2 cellular contexts compared by ENCODE assay signal in the genomic region with DNA sequence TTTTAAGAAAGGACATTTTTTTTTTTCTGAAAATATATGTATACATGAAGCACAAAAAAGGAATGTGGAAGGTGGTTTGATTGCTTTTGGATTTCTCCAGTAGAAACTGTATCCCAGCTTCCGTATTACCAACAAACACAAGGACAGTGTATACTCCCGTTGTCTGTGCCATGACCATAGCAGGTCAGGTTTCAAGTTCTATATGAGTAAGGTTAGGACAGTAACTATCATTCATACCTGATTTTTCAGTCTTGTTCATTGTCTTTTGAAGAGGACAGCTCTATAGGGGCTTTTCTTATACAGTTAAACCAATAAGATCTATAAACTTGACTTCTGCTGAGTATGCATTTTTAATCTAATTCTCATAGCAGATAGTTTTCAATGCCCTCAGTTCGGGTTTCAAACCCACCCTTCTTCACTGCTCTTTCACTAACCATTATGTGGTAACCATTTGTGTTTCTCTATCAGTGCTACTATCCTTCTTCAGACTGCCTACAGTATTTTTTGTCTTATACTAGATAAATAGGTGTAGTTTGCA.
TF ChIP-seq lines count a peak whose summit lies in the region.

No MANE protein-coding gene starts in this region.

TF ChIP-seq in A549, 52 proteins besides CTCF, POLR2A, EP300 and RAD21:
- no peak for TF ChIP-seq FOSB (CRISPR knock-in tag; IDR thresholded peaks at IDR 0.05)
- TF ChIP-seq MAFK (IDR thresholded peaks at IDR 0.05; ENCODE audit: partially characterized antibody): peak; percentile 96
TF ChIP-seq in A549: peak in this region for 1.

TF ChIP-seq in K562, 482 proteins besides CTCF, POLR2A, EP300 and RAD21:
- TF ChIP-seq XRCC4 (IDR thresholded peaks at IDR 0.05; ENCODE audit: extremely low read depth, insufficient read depth, insufficient read length) (no peak), MAFG (tag; conservative IDR thresholded peaks at IDR 0.05) (peak; percentile 84), SMARCE1 (IDR thresholded peaks at IDR 0.05) (no peak), ZNF175 (CRISPR knock-in tag; IDR thresholded peaks at IDR 0.05; ENCODE audit: low read depth) (no peak), PHB2 (IDR thresholded peaks at IDR 0.05; ENCODE audit: low read depth) (no peak), CBX3 (IDR thresholded peaks at IDR 0.05; ENCODE audit: borderline replicate concordance in 1 of 2, low read length in 2 of 2) (no peak), MAFK (IDR thresholded peaks at IDR 0.05; ENCODE audit: low read length) (peak; percentile 93), PYGO2 (tag; IDR thresholded peaks at IDR 0.05) (no peak), SNRNP70 (optimal IDR thresholded peaks at IDR 0.05; ENCODE audit: low read depth, low read length) (no peak), TEAD4 (IDR thresholded peaks at IDR 0.05; ENCODE audit: low read length) (no peak), TEAD4 (CRISPR knock-in tag; IDR thresholded peaks at IDR 0.05; ENCODE audit: borderline replicate concordance) (no peak), U2AF1 (optimal IDR thresholded peaks at IDR 0.05; ENCODE audit: low read depth, low read length) (no peak), TRIM28 (IDR thresholded peaks at IDR 0.05) (no peak), NUFIP1 (IDR thresholded peaks at IDR 0.05; ENCODE audit: partially characterized antibody) (no peak), ZNF764 (CRISPR knock-in tag; IDR thresholded peaks at IDR 0.05; ENCODE audit: low read depth) (no peak), MEF2D (tag; conservative IDR thresholded peaks at IDR 0.05; ENCODE audit: low read depth) (no peak), PCBP2 (IDR thresholded peaks at IDR 0.05; ENCODE audit: low read depth, low read length, poor library complexity, severe bottlenecking) (no peak), SMARCB1 (IDR thresholded peaks at IDR 0.05; ENCODE audit: insufficient read length, low read depth) (no peak), MAFF (IDR thresholded peaks at IDR 0.05; ENCODE audit: low read length) (peak; percentile 91), HDGF (IDR thresholded peaks at IDR 0.05) (no peak), CHD1 (IDR thresholded peaks at IDR 0.05; ENCODE audit: low read length) (no peak), KLF1 (tag; IDR thresholded peaks at IDR 0.05) (no peak), C11orf30 (IDR thresholded peaks at IDR 0.05; ENCODE audit: low read depth) (peak; percentile 86), POU5F1 (IDR thresholded peaks at IDR 0.05; ENCODE audit: borderline replicate concordance, low read depth, low read length, partially characterized antibody) (no peak), ZNF76 (CRISPR knock-in tag; IDR thresholded peaks at IDR 0.05; ENCODE audit: borderline replicate concordance) (no peak), ZNF316 (IDR thresholded peaks at IDR 0.05) (peak; percentile 94), POLR2G (IDR thresholded peaks at IDR 0.05; ENCODE audit: low read depth, low read length) (no peak), BRD9 (IDR thresholded peaks at IDR 0.05; ENCODE audit: low read depth, partially characterized antibody) (no peak)
- TF ChIP-seq, protein P1, sequence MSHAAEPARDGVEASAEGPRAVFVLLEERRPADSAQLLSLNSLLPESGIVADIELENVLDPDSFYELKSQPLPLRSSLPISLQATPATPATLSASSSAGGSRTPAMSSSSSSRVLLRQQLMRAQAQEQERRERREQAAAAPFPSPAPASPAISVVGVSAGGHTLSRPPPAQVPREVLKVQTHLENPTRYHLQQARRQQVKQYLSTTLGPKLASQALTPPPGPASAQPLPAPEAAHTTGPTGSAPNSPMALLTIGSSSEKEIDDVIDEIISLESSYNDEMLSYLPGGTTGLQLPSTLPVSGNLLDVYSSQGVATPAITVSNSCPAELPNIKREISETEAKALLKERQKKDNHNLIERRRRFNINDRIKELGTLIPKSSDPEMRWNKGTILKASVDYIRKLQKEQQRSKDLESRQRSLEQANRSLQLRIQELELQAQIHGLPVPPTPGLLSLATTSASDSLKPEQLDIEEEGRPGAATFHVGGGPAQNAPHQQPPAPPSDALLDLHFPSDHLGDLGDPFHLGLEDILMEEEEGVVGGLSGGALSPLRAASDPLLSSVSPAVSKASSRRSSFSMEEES (CRISPR knock-in tag; IDR thresholded peaks at IDR 0.05): no peak
- TF ChIP-seq, protein P2, sequence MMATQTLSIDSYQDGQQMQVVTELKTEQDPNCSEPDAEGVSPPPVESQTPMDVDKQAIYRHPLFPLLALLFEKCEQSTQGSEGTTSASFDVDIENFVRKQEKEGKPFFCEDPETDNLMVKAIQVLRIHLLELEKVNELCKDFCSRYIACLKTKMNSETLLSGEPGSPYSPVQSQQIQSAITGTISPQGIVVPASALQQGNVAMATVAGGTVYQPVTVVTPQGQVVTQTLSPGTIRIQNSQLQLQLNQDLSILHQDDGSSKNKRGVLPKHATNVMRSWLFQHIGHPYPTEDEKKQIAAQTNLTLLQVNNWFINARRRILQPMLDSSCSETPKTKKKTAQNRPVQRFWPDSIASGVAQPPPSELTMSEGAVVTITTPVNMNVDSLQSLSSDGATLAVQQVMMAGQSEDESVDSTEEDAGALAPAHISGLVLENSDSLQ (IDR thresholded peaks at IDR 0.05): no peak
- TF ChIP-seq, protein P3, sequence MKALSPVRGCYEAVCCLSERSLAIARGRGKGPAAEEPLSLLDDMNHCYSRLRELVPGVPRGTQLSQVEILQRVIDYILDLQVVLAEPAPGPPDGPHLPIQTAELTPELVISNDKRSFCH (CRISPR knock-in tag; IDR thresholded peaks at IDR 0.05): no peak
- TF ChIP-seq, protein P3 (tag; IDR thresholded peaks at IDR 0.05): no peak
- TF ChIP-seq, protein P4, sequence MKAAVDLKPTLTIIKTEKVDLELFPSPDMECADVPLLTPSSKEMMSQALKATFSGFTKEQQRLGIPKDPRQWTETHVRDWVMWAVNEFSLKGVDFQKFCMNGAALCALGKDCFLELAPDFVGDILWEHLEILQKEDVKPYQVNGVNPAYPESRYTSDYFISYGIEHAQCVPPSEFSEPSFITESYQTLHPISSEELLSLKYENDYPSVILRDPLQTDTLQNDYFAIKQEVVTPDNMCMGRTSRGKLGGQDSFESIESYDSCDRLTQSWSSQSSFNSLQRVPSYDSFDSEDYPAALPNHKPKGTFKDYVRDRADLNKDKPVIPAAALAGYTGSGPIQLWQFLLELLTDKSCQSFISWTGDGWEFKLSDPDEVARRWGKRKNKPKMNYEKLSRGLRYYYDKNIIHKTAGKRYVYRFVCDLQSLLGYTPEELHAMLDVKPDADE (conservative IDR thresholded peaks at IDR 0.05; ENCODE audit: control insufficient read depth, low read depth, low read length): no peak
- TF ChIP-seq, protein P5, sequence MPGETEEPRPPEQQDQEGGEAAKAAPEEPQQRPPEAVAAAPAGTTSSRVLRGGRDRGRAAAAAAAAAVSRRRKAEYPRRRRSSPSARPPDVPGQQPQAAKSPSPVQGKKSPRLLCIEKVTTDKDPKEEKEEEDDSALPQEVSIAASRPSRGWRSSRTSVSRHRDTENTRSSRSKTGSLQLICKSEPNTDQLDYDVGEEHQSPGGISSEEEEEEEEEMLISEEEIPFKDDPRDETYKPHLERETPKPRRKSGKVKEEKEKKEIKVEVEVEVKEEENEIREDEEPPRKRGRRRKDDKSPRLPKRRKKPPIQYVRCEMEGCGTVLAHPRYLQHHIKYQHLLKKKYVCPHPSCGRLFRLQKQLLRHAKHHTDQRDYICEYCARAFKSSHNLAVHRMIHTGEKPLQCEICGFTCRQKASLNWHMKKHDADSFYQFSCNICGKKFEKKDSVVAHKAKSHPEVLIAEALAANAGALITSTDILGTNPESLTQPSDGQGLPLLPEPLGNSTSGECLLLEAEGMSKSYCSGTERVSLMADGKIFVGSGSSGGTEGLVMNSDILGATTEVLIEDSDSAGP (CRISPR knock-in tag; IDR thresholded peaks at IDR 0.05): no peak
- TF ChIP-seq, protein P6, sequence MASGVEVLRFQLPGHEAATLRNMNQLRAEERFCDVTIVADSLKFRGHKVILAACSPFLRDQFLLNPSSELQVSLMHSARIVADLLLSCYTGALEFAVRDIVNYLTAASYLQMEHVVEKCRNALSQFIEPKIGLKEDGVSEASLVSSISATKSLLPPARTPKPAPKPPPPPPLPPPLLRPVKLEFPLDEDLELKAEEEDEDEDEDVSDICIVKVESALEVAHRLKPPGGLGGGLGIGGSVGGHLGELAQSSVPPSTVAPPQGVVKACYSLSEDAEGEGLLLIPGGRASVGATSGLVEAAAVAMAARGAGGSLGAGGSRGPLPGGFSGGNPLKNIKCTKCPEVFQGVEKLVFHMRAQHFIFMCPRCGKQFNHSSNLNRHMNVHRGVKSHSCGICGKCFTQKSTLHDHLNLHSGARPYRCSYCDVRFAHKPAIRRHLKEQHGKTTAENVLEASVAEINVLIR (CRISPR knock-in tag; IDR thresholded peaks at IDR 0.05): no peak
- TF ChIP-seq, protein P7, sequence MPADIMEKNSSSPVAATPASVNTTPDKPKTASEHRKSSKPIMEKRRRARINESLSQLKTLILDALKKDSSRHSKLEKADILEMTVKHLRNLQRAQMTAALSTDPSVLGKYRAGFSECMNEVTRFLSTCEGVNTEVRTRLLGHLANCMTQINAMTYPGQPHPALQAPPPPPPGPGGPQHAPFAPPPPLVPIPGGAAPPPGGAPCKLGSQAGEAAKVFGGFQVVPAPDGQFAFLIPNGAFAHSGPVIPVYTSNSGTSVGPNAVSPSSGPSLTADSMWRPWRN (IDR thresholded peaks at IDR 0.05; ENCODE audit: low read depth): no peak
- TF ChIP-seq, protein P8, sequence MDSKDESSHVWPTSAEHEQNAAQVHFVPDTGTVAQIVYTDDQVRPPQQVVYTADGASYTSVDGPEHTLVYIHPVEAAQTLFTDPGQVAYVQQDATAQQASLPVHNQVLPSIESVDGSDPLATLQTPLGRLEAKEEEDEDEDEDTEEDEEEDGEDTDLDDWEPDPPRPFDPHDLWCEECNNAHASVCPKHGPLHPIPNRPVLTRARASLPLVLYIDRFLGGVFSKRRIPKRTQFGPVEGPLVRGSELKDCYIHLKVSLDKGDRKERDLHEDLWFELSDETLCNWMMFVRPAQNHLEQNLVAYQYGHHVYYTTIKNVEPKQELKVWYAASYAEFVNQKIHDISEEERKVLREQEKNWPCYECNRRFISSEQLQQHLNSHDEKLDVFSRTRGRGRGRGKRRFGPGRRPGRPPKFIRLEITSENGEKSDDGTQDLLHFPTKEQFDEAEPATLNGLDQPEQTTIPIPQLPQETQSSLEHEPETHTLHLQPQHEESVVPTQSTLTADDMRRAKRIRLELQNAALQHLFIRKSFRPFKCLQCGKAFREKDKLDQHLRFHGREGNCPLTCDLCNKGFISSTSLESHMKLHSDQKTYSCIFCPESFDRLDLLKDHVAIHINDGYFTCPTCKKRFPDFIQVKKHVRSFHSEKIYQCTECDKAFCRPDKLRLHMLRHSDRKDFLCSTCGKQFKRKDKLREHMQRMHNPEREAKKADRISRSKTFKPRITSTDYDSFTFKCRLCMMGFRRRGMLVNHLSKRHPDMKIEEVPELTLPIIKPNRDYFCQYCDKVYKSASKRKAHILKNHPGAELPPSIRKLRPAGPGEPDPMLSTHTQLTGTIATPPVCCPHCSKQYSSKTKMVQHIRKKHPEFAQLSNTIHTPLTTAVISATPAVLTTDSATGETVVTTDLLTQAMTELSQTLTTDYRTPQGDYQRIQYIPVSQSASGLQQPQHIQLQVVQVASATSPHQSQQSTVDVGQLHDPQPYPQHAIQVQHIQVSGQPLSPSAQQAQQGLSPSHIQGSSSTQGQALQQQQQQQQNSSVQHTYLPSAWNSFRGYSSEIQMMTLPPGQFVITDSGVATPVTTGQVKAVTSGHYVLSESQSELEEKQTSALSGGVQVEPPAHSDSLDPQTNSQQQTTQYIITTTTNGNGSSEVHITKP (IDR thresholded peaks at IDR 0.05; ENCODE audit: partially characterized antibody): no peak
